31 cellular contexts compared by ENCODE assay signal in genomic region chr22:32874330-32874729, GRCh38.
"Had no signal": no experiment of that assay in that cellular context is flagged by ENCODE, and none has a peak within 500 bp of the region (broad histone marks: within the 10 kb centered on the region; RNA-seq: fewer than 3 reads in every experiment).

No MANE protein-coding gene starts in this region.

- H3K4me1 Mint-ChIP-seq: endodermal cell; naive B cell; neural progenitor cell; stimulated activated naive CD8-positive, alpha-beta T cell treated with anti-CD3 and anti-CD28 coated beads, Interleukin-15, amount 100 ng/mL, for 72 hours had no signal

- H3K9me3 Mint-ChIP-seq: dendritic cell treated with granulocyte-macrophage colony-stimulating factor and Interleukin-4, amounts not matched to agents 40 ng/mL and 50 ng/mL, for 4 days; endodermal cell; mesothelial cell of epicardium; natural killer cell treated with Interleukin-12 subunit alpha and Interleukin-12 subunit beta and Interleukin-15 and Interleukin-18, amount 100 ng/mL, for 72 hours; neural progenitor cell; stimulated activated naive CD8-positive, alpha-beta T cell treated with anti-CD3 and anti-CD28 coated beads, Interleukin-15, amount 100 ng/mL, for 72 hours had no signal

- H3K27me3 Mint-ChIP-seq: dendritic cell treated with granulocyte-macrophage colony-stimulating factor and Interleukin-4, amounts not matched to agents 40 ng/mL and 50 ng/mL, for 4 days; stimulated activated naive CD8-positive, alpha-beta T cell treated with anti-CD3 and anti-CD28 coated beads, Interleukin-15, amount 100 ng/mL, for 72 hours had no signal

- DNase-seq: colonic mucosa; effector CD8-positive, alpha-beta T cell; endodermal cell; foreskin keratinocyte; heart left ventricle; kidney; left ventricle myocardium superior; mesenchymal stem cell; mucosa of descending colon; naive B cell; right lobe of liver; small intestine; stimulated activated CD4-positive, alpha-beta T cell treated with anti-CD3 and anti-CD28 coated beads, Interleukin-12 subunit alpha, Interleukin-12 subunit beta, amount 100 ng/mL, for 4 hours; stimulated activated CD4-positive, alpha-beta T cell treated with anti-CD3 and anti-CD28 coated beads, Interleukin-1b, Interleukin-23, amount 100 ng/mL, for 48 hours; stimulated activated CD4-positive, alpha-beta T cell treated with anti-CD3 and anti-CD28 coated beads, Interleukin-4, amount 100 ng/mL, for 1 hour; stimulated activated CD8-positive, alpha-beta memory T cell treated with anti-CD3 and anti-CD28 coated beads, Interleukin-4, amount 100 ng/mL, for 48 hours; stimulated activated naive CD4-positive, alpha-beta T cell; stimulated activated naive CD8-positive, alpha-beta T cell treated with anti-CD3 and anti-CD28 coated beads, Interleukin-15, amount 100 ng/mL, for 72 hours; transverse colon had no signal

- H3K4me3 Mint-ChIP-seq: dendritic cell treated with granulocyte-macrophage colony-stimulating factor and Interleukin-4, amounts not matched to agents 40 ng/mL and 50 ng/mL, for 4 days; endodermal cell; mesothelial cell of epicardium; naive B cell; natural killer cell treated with Interleukin-12 subunit alpha and Interleukin-12 subunit beta and Interleukin-15 and Interleukin-18, amount 100 ng/mL, for 72 hours; neural progenitor cell; stimulated activated naive CD8-positive, alpha-beta T cell treated with anti-CD3 and anti-CD28 coated beads, Interleukin-15, amount 100 ng/mL, for 72 hours had no signal

- H3K4me1 ChIP-seq: colonic mucosa, esophagus muscularis mucosa, foreskin keratinocyte, gastroesophageal sphincter, heart left ventricle, neural progenitor cell, parathyroid adenoma, right lobe of liver, transverse colon, vagina had no signal

- H3K27ac Mint-ChIP-seq: dendritic cell treated with granulocyte-macrophage colony-stimulating factor and Interleukin-4, amounts not matched to agents 40 ng/mL and 50 ng/mL, for 4 days; endodermal cell; mesothelial cell of epicardium; naive B cell; natural killer cell treated with Interleukin-12 subunit alpha and Interleukin-12 subunit beta and Interleukin-15 and Interleukin-18, amount 100 ng/mL, for 72 hours; neural progenitor cell; progenitor cell of endocrine pancreas; stimulated activated naive CD8-positive, alpha-beta T cell treated with anti-CD3 and anti-CD28 coated beads, Interleukin-15, amount 100 ng/mL, for 72 hours had no signal

- H3K79me2 ChIP-seq: hepatocyte, parathyroid adenoma had no signal

- H3K4me2 ChIP-seq: hepatocyte, neural progenitor cell had no signal

- H3K4me3 ChIP-seq: colonic mucosa, esophagus muscularis mucosa, gastroesophageal sphincter, heart left ventricle, hepatocyte, mucosa of descending colon, neural progenitor cell, right lobe of liver, suprapubic skin, transverse colon, vagina had no signal

- H3K36me3 Mint-ChIP-seq: mesothelial cell of epicardium; natural killer cell treated with Interleukin-12 subunit alpha and Interleukin-12 subunit beta and Interleukin-15 and Interleukin-18, amount 100 ng/mL, for 72 hours; neural progenitor cell had no signal

- H3K27me3 ChIP-seq: colonic mucosa, esophagus muscularis mucosa, gastroesophageal sphincter, heart left ventricle, hepatocyte, neural progenitor cell, right lobe of liver, suprapubic skin, transverse colon, vagina had no signal

- H3K36me3 ChIP-seq: colonic mucosa, esophagus muscularis mucosa, gastroesophageal sphincter, heart left ventricle, neural progenitor cell, right lobe of liver, suprapubic skin, transverse colon, vagina had no signal

- H3K9ac ChIP-seq: neural progenitor cell, parathyroid adenoma had no signal

- H3K27ac ChIP-seq: colonic mucosa, esophagus muscularis mucosa, foreskin keratinocyte, gastroesophageal sphincter, heart left ventricle, hepatocyte, neural progenitor cell, parathyroid adenoma, right lobe of liver, suprapubic skin, transverse colon, vagina had no signal

- H3K9me3 ChIP-seq: colonic mucosa, esophagus muscularis mucosa, gastroesophageal sphincter, heart left ventricle, mucosa of descending colon, right lobe of liver, suprapubic skin, transverse colon, vagina had no signal

- H2AFZ ChIP-seq: hepatocyte, neural progenitor cell, parathyroid adenoma had no signal

- FAIRE-seq: endothelial cell of umbilical vein, kidney, small intestine had no signal

- ATAC-seq: foreskin keratinocyte; gastroesophageal sphincter; heart left ventricle; left ventricle myocardium superior; mucosa of descending colon; natural killer cell treated with Interleukin-12 subunit alpha and Interleukin-12 subunit beta and Interleukin-15 and Interleukin-18, amount 100 ng/mL, for 72 hours; stimulated activated naive CD8-positive, alpha-beta T cell treated with anti-CD3 and anti-CD28 coated beads, Interleukin-15, amount 100 ng/mL, for 72 hours had no signal
